ENCODE assay signal across 1 cellular context in genomic region chr21:42455196-42455595, GRCh38.
TF ChIP-seq lines count a peak whose summit lies in the region.

No MANE protein-coding gene starts in this region.

TF ChIP-seq in K562, 482 proteins besides CTCF, POLR2A, EP300 and RAD21:
- TF ChIP-seq NR2C1 (IDR thresholded peaks at IDR 0.05) (no peak), NR2C1 (tag; IDR thresholded peaks at IDR 0.05) (no peak), BDP1 (IDR thresholded peaks at IDR 0.05; ENCODE audit: insufficient read depth, insufficient read length) (no peak), ZFPM2 (CRISPR knock-in tag; IDR thresholded peaks at IDR 0.05) (no peak), MAFG (tag; conservative IDR thresholded peaks at IDR 0.05) (peak; percentile 49; the same call in 1 of the 2 replicates), CXXC5 (CRISPR knock-in tag; IDR thresholded peaks at IDR 0.05) (no peak), NR3C1 (CRISPR knock-in tag; IDR thresholded peaks at IDR 0.05) (no peak), HDGF (IDR thresholded peaks at IDR 0.05) (no peak), ATF7 (IDR thresholded peaks at IDR 0.05) (peak; percentile 43; the same call in 1 of the 2 replicates), ZNF324 (CRISPR knock-in tag; IDR thresholded peaks at IDR 0.05) (no peak), CC2D1A (IDR thresholded peaks at IDR 0.05) (no peak), ZNF318 (IDR thresholded peaks at IDR 0.05; ENCODE audit: borderline replicate concordance in 1 of 2, low read depth in 1 of 2) (no peak), PML (IDR thresholded peaks at IDR 0.05; ENCODE audit: low read length) (no peak), NFIX (CRISPR knock-in tag; IDR thresholded peaks at IDR 0.05; ENCODE audit: low read depth) (no peak), ILF3 (IDR thresholded peaks at IDR 0.05; ENCODE audit: borderline replicate concordance) (no peak), KAT7 (CRISPR knock-in tag; IDR thresholded peaks at IDR 0.05; ENCODE audit: borderline replicate concordance) (no peak), TFAM (CRISPR knock-in tag; conservative IDR thresholded peaks at IDR 0.05) (no peak), PHF8 (IDR thresholded peaks at IDR 0.05; ENCODE audit: borderline replicate concordance, low read length) (no peak), MAFF (IDR thresholded peaks at IDR 0.05; ENCODE audit: low read length) (peak; percentile 33; the same call in 1 of the 2 replicates), ZNF143 (CRISPR knock-in tag; IDR thresholded peaks at IDR 0.05) (no peak), VEZF1 (CRISPR knock-in tag; IDR thresholded peaks at IDR 0.05) (no peak), ZNF12 (CRISPR knock-in tag; IDR thresholded peaks at IDR 0.05) (no peak), CEBPB (tag; IDR thresholded peaks at IDR 0.05) (0 out of 2 replicates have a peak, but pooled peaks have one; percentile 20), RBM15 (IDR thresholded peaks at IDR 0.05; ENCODE audit: insufficient read depth, low read length) (no peak), HIVEP1 (CRISPR knock-in tag; IDR thresholded peaks at IDR 0.05) (no peak), HES1 (IDR thresholded peaks at IDR 0.05; ENCODE audit: low read depth) (no peak), ZNF316 (IDR thresholded peaks at IDR 0.05) (peak; percentile 59), JUNB (CRISPR knock-in tag; conservative IDR thresholded peaks at IDR 0.05) (no peak), SMAD4 (CRISPR knock-in tag; conservative IDR thresholded peaks at IDR 0.05) (no peak), NCOA4 (IDR thresholded peaks at IDR 0.05; ENCODE audit: partially characterized antibody) (no peak), MAFK (IDR thresholded peaks at IDR 0.05; ENCODE audit: low read length) (peak; percentile 61), NCOA2 (IDR thresholded peaks at IDR 0.05; ENCODE audit: partially characterized antibody in 2 of 2) (no peak), ZBTB1 (CRISPR knock-in tag; IDR thresholded peaks at IDR 0.05; ENCODE audit: borderline replicate concordance, low read depth) (no peak), CHD4 (IDR thresholded peaks at IDR 0.05; ENCODE audit: insufficient read depth, insufficient replicate concordance, low read depth, low read length, poor library complexity, severe bottlenecking) (no peak), ZNF41 (CRISPR knock-in tag; conservative IDR thresholded peaks at IDR 0.05) (no peak), ZNF507 (tag; conservative IDR thresholded peaks at IDR 0.05) (no peak), MEF2A (IDR thresholded peaks at IDR 0.05; ENCODE audit: control insufficient read depth, low read depth, low read length) (no peak)
- TF ChIP-seq, protein P1, sequence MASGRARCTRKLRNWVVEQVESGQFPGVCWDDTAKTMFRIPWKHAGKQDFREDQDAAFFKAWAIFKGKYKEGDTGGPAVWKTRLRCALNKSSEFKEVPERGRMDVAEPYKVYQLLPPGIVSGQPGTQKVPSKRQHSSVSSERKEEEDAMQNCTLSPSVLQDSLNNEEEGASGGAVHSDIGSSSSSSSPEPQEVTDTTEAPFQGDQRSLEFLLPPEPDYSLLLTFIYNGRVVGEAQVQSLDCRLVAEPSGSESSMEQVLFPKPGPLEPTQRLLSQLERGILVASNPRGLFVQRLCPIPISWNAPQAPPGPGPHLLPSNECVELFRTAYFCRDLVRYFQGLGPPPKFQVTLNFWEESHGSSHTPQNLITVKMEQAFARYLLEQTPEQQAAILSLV (tag; IDR thresholded peaks at IDR 0.05) = no peak
- TF ChIP-seq, protein P2, sequence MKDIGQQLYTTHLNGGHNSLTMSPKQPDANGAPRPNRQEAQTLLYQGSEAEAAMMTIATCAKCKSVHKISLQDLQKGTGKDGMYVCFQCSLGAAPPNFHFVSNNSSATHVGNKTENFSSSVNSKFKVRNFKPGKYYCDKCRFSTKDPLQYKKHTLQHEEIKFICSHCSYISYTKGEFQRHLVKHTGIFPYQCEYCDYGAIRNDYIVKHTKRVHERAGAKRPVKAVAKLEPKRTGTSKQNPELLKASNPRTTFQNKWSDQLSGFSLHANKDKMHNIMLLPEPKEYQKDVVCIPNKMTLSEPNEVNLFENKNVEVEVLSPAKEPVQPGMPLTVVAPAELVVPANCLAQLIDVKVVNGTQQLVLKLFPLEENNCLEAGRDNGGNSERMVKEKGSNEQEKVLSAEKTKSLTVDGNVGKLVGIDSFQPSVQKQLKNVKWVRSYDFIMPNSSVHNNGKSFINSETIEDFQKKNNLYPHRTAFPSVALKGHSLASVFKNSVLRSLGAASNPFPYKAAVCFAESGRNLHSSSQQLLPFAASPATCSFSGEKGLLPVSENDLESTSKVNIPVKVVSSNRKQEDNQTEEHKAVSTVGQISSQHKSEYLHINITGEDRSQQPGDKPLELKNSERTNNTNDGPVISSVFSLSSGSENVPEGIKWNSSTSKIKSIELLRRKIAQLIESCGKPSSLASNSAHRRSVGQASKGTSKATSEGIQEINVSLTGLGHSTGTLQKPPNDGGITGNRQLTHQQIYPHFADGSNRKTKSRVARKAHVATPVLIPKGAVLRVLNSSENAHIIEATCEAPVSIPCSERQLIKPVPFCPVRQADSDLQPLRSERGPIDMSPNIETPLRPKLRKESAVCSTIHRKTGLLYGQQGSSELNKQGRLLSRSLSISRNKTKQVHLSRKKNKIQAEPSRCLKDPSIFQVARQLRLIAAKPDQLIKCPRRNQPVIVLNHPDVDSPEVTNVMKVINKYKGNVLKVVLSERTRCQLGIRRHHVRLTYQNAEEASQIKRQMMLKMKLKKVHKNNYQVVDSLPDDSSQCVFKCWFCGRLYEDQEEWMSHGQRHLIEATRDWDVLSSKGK (CRISPR knock-in tag; IDR thresholded peaks at IDR 0.05) = no peak
- TF ChIP-seq, protein P3, sequence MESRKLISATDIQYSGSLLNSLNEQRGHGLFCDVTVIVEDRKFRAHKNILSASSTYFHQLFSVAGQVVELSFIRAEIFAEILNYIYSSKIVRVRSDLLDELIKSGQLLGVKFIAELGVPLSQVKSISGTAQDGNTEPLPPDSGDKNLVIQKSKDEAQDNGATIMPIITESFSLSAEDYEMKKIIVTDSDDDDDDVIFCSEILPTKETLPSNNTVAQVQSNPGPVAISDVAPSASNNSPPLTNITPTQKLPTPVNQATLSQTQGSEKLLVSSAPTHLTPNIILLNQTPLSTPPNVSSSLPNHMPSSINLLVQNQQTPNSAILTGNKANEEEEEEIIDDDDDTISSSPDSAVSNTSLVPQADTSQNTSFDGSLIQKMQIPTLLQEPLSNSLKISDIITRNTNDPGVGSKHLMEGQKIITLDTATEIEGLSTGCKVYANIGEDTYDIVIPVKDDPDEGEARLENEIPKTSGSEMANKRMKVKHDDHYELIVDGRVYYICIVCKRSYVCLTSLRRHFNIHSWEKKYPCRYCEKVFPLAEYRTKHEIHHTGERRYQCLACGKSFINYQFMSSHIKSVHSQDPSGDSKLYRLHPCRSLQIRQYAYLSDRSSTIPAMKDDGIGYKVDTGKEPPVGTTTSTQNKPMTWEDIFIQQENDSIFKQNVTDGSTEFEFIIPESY (CRISPR knock-in tag; IDR thresholded peaks at IDR 0.05) = peak; percentile 54; the same call in 1 of the 2 replicates
- TF ChIP-seq, protein P4, sequence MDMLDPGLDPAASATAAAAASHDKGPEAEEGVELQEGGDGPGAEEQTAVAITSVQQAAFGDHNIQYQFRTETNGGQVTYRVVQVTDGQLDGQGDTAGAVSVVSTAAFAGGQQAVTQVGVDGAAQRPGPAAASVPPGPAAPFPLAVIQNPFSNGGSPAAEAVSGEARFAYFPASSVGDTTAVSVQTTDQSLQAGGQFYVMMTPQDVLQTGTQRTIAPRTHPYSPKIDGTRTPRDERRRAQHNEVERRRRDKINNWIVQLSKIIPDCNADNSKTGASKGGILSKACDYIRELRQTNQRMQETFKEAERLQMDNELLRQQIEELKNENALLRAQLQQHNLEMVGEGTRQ (CRISPR knock-in tag; IDR thresholded peaks at IDR 0.05) = no peak
- TF ChIP-seq, protein P5, sequence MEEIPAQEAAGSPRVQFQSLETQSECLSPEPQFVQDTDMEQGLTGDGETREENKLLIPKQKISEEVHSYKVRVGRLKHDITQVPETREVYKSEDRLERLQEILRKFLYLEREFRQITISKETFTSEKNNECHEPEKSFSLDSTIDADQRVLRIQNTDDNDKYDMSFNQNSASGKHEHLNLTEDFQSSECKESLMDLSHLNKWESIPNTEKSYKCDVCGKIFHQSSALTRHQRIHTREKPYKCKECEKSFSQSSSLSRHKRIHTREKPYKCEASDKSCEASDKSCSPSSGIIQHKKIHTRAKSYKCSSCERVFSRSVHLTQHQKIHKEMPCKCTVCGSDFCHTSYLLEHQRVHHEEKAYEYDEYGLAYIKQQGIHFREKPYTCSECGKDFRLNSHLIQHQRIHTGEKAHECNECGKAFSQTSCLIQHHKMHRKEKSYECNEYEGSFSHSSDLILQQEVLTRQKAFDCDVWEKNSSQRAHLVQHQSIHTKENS (CRISPR knock-in tag; IDR thresholded peaks at IDR 0.05) = no peak
- TF ChIP-seq, protein P6, sequence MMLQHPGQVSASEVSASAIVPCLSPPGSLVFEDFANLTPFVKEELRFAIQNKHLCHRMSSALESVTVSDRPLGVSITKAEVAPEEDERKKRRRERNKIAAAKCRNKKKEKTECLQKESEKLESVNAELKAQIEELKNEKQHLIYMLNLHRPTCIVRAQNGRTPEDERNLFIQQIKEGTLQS (IDR thresholded peaks at IDR 0.05) = peak; percentile 31
- TF ChIP-seq, protein P6 (CRISPR knock-in tag; conservative IDR thresholded peaks at IDR 0.05) = no peak
